ENCODE assay signal across 10 cellular contexts in the genomic region with DNA sequence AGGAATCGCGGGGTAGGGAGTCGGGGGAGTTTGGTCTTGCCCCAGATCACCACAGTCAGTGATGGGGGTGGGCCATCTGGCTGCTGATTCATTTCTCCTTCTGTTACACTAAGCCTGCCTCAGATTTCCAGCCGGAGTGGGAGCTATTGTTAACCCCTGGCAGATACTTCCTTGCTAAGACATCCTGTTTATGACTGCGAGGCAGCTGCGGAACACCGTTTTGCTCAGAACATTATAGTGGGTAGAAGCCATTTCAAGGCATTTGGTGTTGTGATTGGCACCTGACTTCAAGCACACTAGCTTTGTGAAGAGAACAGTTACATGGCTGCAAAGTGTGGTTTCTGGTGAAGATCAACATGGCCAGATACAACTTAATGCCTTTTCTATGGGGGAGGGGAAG.
DNase-seq lines count a peak whose midpoint lies in the region; ATAC-seq lines count a peak whose summit lies in the region.
"Had no signal": no experiment of that assay in that cellular context is flagged by ENCODE, and none has a peak within 500 bp of the region (broad histone marks: within the 10 kb centered on the region; RNA-seq: fewer than 3 reads in every experiment).

No MANE protein-coding gene starts in this region.

- H3K4me2 ChIP-seq in BLaER1 = peak overlapping the region; percentile 70
- H3K4me2 ChIP-seq in mesenchymal stem cell (ENCODE audit: low read length, poor library complexity, severe bottlenecking) = no peak overlapping the region

- H3K9me3 ChIP-seq in BLaER1 (no peaks in the 10 kb centered on the region), mesenchymal stem cell (ENCODE audit: control insufficient read depth, low read length) (no peaks in the 10 kb centered on the region)

- no peak overlapping the region for H3K18ac ChIP-seq in mesenchymal stem cell (ENCODE audit: low read depth in 1 of 2, low read length in 2 of 2)

- peaks cover 6% of the 10 kb centered on the region for H3K4me1 Mint-ChIP-seq in activated T-helper 17 cell treated with anti-CD3 and anti-CD28 coated beads, Interleukin-2, amount 50 U/mL, for 72 hours

- 16% methylated on average over 7 of the region's 7 CpGs for WGBS in mesenchymal stem cell

- peak overlapping the region; percentile 29 for H4K8ac ChIP-seq in mesenchymal stem cell (ENCODE audit: low read length)

- H3K79me1 ChIP-seq in mesenchymal stem cell (replicated peaks; ENCODE audit: low read length, poor library complexity, severe bottlenecking) = peaks cover 17% of the 10 kb centered on the region

- H2AFZ ChIP-seq in mesenchymal stem cell (ENCODE audit: low read depth, low read length) = no peak overlapping the region

- no peaks in the 10 kb centered on the region for H3K9me3 Mint-ChIP-seq in activated T-helper 17 cell treated with anti-CD3 and anti-CD28 coated beads, Interleukin-2, amount 50 U/mL, for 72 hours
- H3K9me3 Mint-ChIP-seq: IgD-negative memory B cell had no signal

- H3K27me3 ChIP-seq in BLaER1 (no peaks in the 10 kb centered on the region), mesenchymal stem cell (ENCODE audit: control insufficient read depth in 1 of 2, insufficient read depth in 1 of 2, low read length in 2 of 2) (no peaks in the 10 kb centered on the region)

- no peak overlapping the region for H2BK120ac ChIP-seq in mesenchymal stem cell (ENCODE audit: low read depth, low read length)

- H3K36me3 Mint-ChIP-seq in activated T-helper 17 cell treated with anti-CD3 and anti-CD28 coated beads, Interleukin-2, amount 50 U/mL, for 72 hours (ENCODE audit: low read depth) = peaks cover 39% of the 10 kb centered on the region

- H3K4me3 ChIP-seq in BLaER1 (0 out of 2 replicates have a peak overlapping the region, but pooled peaks have one; percentile 4), mesenchymal stem cell (ENCODE audit: insufficient read depth in 1 of 2, low read depth in 1 of 2, low read length in 2 of 2) (no peak overlapping the region)
- H3K4me3 ChIP-seq in Jurkat, Clone E6-1 (ENCODE audit: low read length) = peak overlapping the region; percentile 10

- no peak overlapping the region for H3K4me3 Mint-ChIP-seq in activated T-helper 17 cell treated with anti-CD3 and anti-CD28 coated beads, Interleukin-2, amount 50 U/mL, for 72 hours
- H3K4me3 Mint-ChIP-seq: IgD-negative memory B cell had no signal

- no peak for ATAC-seq in activated T-helper 17 cell treated with anti-CD3 and anti-CD28 coated beads, Interleukin-2, amount 50 U/mL, for 72 hours (replicated peaks)
- ATAC-seq in HG03457 (IDR thresholded peaks at IDR 0.05; ENCODE audit: unreplicated experiment) = no peak
- no peak for ATAC-seq in HG02623 (IDR thresholded peaks at IDR 0.05; ENCODE audit: unreplicated experiment)

- no peak overlapping the region for H3K4ac ChIP-seq in mesenchymal stem cell (ENCODE audit: low read depth in 1 of 2, low read length in 2 of 2)

- H2BK12ac ChIP-seq in mesenchymal stem cell (ENCODE audit: low read length in 2 of 2) = no peak overlapping the region

- no peak overlapping the region; the same call in 1 of the 2 replicates for H3K9ac ChIP-seq in BLaER1
- no peak overlapping the region for H3K9ac ChIP-seq in mesenchymal stem cell (ENCODE audit: low read length)

- H3K36me3 ChIP-seq in BLaER1 (peaks cover 34% of the 10 kb centered on the region), mesenchymal stem cell (ENCODE audit: control insufficient read depth in 1 of 2, insufficient read depth in 2 of 2, low read depth in 1 of 2, low read length in 2 of 2) (peaks cover 11 to 46% of the 10 kb centered on the region in 2 experiments)

- H3K27me3 Mint-ChIP-seq in activated T-helper 17 cell treated with anti-CD3 and anti-CD28 coated beads, Interleukin-2, amount 50 U/mL, for 72 hours = no peaks in the 10 kb centered on the region
- H3K27me3 Mint-ChIP-seq: IgD-negative memory B cell had no signal

- no peak overlapping the region for H3K23ac ChIP-seq in mesenchymal stem cell (ENCODE audit: low read length in 2 of 2)

- H3K14ac ChIP-seq in mesenchymal stem cell (ENCODE audit: low read length in 2 of 2) = no peak overlapping the region

- no peak overlapping the region for H4K91ac ChIP-seq in mesenchymal stem cell (ENCODE audit: low read length)

- H3K27ac ChIP-seq in BLaER1 (peak overlapping the region; percentile 74), mesenchymal stem cell (ENCODE audit: low read length, poor library complexity, severe bottlenecking) (peak overlapping the region; percentile 6)

- peak overlapping the region; percentile 6 for H3K27ac Mint-ChIP-seq in activated T-helper 17 cell treated with anti-CD3 and anti-CD28 coated beads, Interleukin-2, amount 50 U/mL, for 72 hours

- no peak overlapping the region for H2AK5ac ChIP-seq in mesenchymal stem cell (ENCODE audit: low read length, severe bottlenecking)

- H3K4me1 ChIP-seq in BLaER1 (peaks cover 73% of the 10 kb centered on the region), mesenchymal stem cell (ENCODE audit: control insufficient read depth, insufficient read depth, low read depth, low read length) (peaks cover 11% of the 10 kb centered on the region)

- H2BK5ac ChIP-seq in mesenchymal stem cell (ENCODE audit: low read depth, low read length, poor library complexity, severe bottlenecking) = no peak overlapping the region

- no peaks in the 10 kb centered on the region for H4K20me1 ChIP-seq in BLaER1

- peak; percentile 96 for DNase-seq in Jurkat, Clone E6-1 (ENCODE audit: low read depth, low spot score)
- DNase-seq in mesenchymal stem cell = peak; percentile 88
- no peak for DNase-seq in GM19240 (ENCODE audit: insufficient read length, low spot score)
- DNase-seq in foreskin melanocyte = no peak
- DNase-seq: DMS153 had no signal

- no peak overlapping the region for H2BK15ac ChIP-seq in mesenchymal stem cell (ENCODE audit: low read depth, poor library complexity, severe bottlenecking)

Comparison
In these comparisons a context has a peak if more than half of its experiments do, and no peak if none do; other contexts are left out.
1. H3K4me3 ChIP-seq: peak in BLaER1 (single experiment) and Jurkat, Clone E6-1 (single experiment); none in mesenchymal stem cell (0 of 2).
2. DNase-seq: peak in Jurkat, Clone E6-1 (single experiment) and mesenchymal stem cell (single experiment); none in GM19240 (single experiment) and foreskin melanocyte (single experiment).